ENCODE assay signal across 20 cellular contexts in the genomic region with DNA sequence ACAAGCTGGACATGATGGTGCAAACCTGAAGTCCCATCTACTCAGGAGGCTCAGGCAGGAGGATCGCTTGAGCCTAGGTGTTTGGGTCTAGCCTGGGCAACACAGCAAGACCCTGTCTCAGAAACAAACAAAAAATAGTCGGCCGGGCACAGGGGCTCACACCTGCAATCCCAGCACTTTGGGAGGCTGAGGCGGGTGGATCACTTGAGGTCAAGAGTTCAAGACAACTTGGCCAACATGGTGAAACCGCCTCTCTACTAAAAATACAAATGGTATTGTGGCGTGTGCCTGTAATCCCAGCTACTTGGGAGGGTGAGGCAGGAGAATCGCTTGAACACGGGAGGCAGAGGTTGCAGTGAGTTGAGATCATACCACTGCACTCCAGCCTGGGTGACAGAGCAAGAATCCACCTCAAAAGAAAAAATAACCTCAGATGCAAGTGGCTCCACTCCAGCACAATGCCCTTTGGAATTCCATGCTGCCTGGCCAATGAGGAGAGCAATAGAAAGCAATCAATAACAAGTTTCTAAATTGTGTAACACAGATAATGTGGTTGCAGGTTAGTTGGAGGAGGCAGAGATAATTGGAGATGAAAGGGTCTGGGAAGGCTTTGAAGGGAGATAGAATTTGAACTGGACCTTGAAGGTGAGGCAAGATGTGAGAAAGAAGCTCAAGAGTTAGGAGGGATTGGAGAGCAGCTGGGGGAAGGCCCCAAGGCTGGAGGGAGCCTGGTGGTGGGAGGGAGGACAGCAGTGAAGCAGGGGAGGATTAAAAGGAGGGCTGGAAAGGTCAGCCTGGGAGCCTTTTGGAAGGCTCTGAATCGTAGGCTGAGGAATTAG. TPM values are rescaled to one million over a fixed set of nuclear protein-coding genes. Genes with fewer than 3 reads are reported as not detected.
A peak's percentile ranks its signal among the peaks of the same experiment; 100 is the strongest.
DNase-seq lines count a peak whose midpoint lies in the region; ATAC-seq, FAIRE-seq and TF ChIP-seq lines count a peak whose summit lies in the region.
"Had no signal": no experiment of that assay in that cellular context is flagged by ENCODE, and none has a peak within 500 bp of the region (broad histone marks: within the 10 kb centered on the region; RNA-seq: fewer than 3 reads in every experiment).

No MANE protein-coding gene starts in this region.

- intact Hi-C loops in HCT116 (cut with micrococcal nuclease): no loop called here
- intact Hi-C loops in lower lobe of right lung (cut with DNase I): no loop called here

- DNase-seq in HCT116 (ENCODE audit: low read depth, low spot score) (no peak), astrocyte (ENCODE audit: low read depth) (no peak), lower lobe of right lung (peak; percentile 6), GF-D8 (lab: John Stamatoyannopoulos, UW) (no peak)
- DNase-seq in T-helper 2 cell treated with Interferon-gamma antibody and Interleukin-4, amounts not matched to agents 5 μg/mL and 100 μg/mL, for 36 hours (ENCODE audit: low spot score): no peak
- DNase-seq: activated CD4-positive, CD25-positive, alpha-beta regulatory T cell treated with anti-CD3 and anti-CD28 coated beads, Interleukin-2, amount 50 U/mL, for 72 hours; activated T-cell treated with anti-CD3 and anti-CD28 coated beads, Interleukin-2, amount 50 U/mL, for 4 hours; CD4-positive, CD25-positive, alpha-beta regulatory T cell; NCI-H1417 treated with DMSO at 0.1 percent for 48 hours; NCI-H524 treated with DMSO at 0.1 percent for 48 hours; psoas muscle; stimulated activated CD4-positive, alpha-beta T cell treated with anti-CD3 and anti-CD28 coated beads, Interleukin-2, amount 100 ng/mL, for 48 hours; stimulated activated naive CD4-positive, alpha-beta T cell treated with Interleukin-2 at 50 U/mL for 16 hours; tibial artery had no signal

- H3K4me1 Mint-ChIP-seq in astrocyte (ENCODE audit: low read depth, unreplicated experiment): peaks cover 9% of the 10 kb centered on the region
- peaks cover 9% of the 10 kb centered on the region for H3K4me1 Mint-ChIP-seq in T-helper 2 cell treated with Interferon-gamma antibody and Interleukin-4, amounts not matched to agents 5 μg/mL and 100 μg/mL, for 36 hours (ENCODE audit: low read depth)
- H3K4me1 Mint-ChIP-seq: neural progenitor cell had no signal

- H3K79me2 ChIP-seq in HCT116 (ENCODE audit: insufficient read depth, low read length): peaks cover 3% of the 10 kb centered on the region
- H3K79me2 ChIP-seq in astrocyte (ENCODE audit: insufficient read depth, low read length): no peaks in the 10 kb centered on the region

- FAIRE-seq in astrocyte (lab: Jason Lieb, UNC): no peak
- FAIRE-seq: G401.6 had no signal

- RAD21 ChIA-PET in HCT116 (lab: Charles Lee; ENCODE audit: low non-redundant PET in 1 of 2, low total read pairs in 2 of 2, uncharacterized antibody in 2 of 2, unreplicated experiment in 2 of 2): no interaction called here

- H3K4me2 ChIP-seq in HCT116 (ENCODE audit: low read length) (no peak overlapping the region), astrocyte (ENCODE audit: low read length) (no peak overlapping the region)
- H3K4me2 ChIP-seq: neural progenitor cell had no signal

- TF ChIP-seq CTCF in HCT116 (IDR thresholded peaks at IDR 0.05 in 2 of 3, conservative IDR thresholded peaks at IDR 0.05 in 1 of 3; ENCODE audit: borderline replicate concordance in 1 of 3, insufficient read depth in 1 of 3, low read depth in 2 of 3, low read length in 2 of 3) (no peak), astrocyte (IDR thresholded peaks at IDR 0.05; ENCODE audit: insufficient read depth, low read depth, low read length) (no peak), lower lobe of right lung (IDR thresholded peaks at IDR 0.05) (no peak)

- peak overlapping the region; percentile 27 for H3K27ac Mint-ChIP-seq in astrocyte (ENCODE audit: unreplicated experiment)
- H3K27ac Mint-ChIP-seq in T-helper 2 cell treated with Interferon-gamma antibody and Interleukin-4, amounts not matched to agents 5 μg/mL and 100 μg/mL, for 36 hours: no peak overlapping the region
- H3K27ac Mint-ChIP-seq: activated naive CD8-positive, alpha-beta T cell; CD4-positive, CD25-positive, alpha-beta regulatory T cell; neural progenitor cell had no signal

- H3K27me3 ChIP-seq in HCT116 (ENCODE audit: insufficient read depth, low read length) (no peaks in the 10 kb centered on the region), astrocyte (ENCODE audit: insufficient read depth, low read length) (no peaks in the 10 kb centered on the region), lower lobe of right lung (ENCODE audit: low read depth) (no peaks in the 10 kb centered on the region)
- H3K27me3 ChIP-seq: neural progenitor cell, tibial artery had no signal

- no peaks in the 10 kb centered on the region for H3K27me3 Mint-ChIP-seq in astrocyte (ENCODE audit: low read depth, unreplicated experiment)
- no peaks in the 10 kb centered on the region for H3K27me3 Mint-ChIP-seq in T-helper 2 cell treated with Interferon-gamma antibody and Interleukin-4, amounts not matched to agents 5 μg/mL and 100 μg/mL, for 36 hours (ENCODE audit: low read depth)
- H3K27me3 Mint-ChIP-seq: activated naive CD8-positive, alpha-beta T cell; CD4-positive, CD25-positive, alpha-beta regulatory T cell had no signal

- no peaks in the 10 kb centered on the region for H3K9me2 ChIP-seq in HCT116 (ENCODE audit: insufficient read depth)

- H3K9ac ChIP-seq in HCT116 (ENCODE audit: low read length): no peak overlapping the region
- H3K9ac ChIP-seq in astrocyte (ENCODE audit: low read length): no peak overlapping the region
- H3K9ac ChIP-seq: neural progenitor cell had no signal

- H3K9me3 ChIP-seq in HCT116 (ENCODE audit: control insufficient read depth in 1 of 2, insufficient read depth in 1 of 2, low read depth in 1 of 2, low read length in 2 of 2) (no peaks in the 10 kb centered on the region), astrocyte (ENCODE audit: insufficient read depth, low read depth, low read length) (no peaks in the 10 kb centered on the region), lower lobe of right lung (no peaks in the 10 kb centered on the region)
- H3K9me3 ChIP-seq: psoas muscle, tibial artery had no signal

- CTCF ChIA-PET in HCT116 (lab: Charles Lee): no interaction called here

- no peaks in the 10 kb centered on the region for H4K20me1 ChIP-seq in HCT116 (ENCODE audit: insufficient read depth)
- peaks cover 7% of the 10 kb centered on the region for H4K20me1 ChIP-seq in astrocyte (ENCODE audit: insufficient read depth, low read length)

- no TSS peak for BruUV-seq in HCT116 (replicated peaks; lab: Mats Ljungman, UMichigan)

- H3K9me3 Mint-ChIP-seq in astrocyte (ENCODE audit: unreplicated experiment): no peaks in the 10 kb centered on the region
- H3K9me3 Mint-ChIP-seq in T-helper 2 cell treated with Interferon-gamma antibody and Interleukin-4, amounts not matched to agents 5 μg/mL and 100 μg/mL, for 36 hours: no peaks in the 10 kb centered on the region
- H3K9me3 Mint-ChIP-seq: activated T-cell treated with anti-CD3 and anti-CD28 coated beads, Interleukin-2, amount 50 U/mL, for 4 hours; neural progenitor cell had no signal

- no peak overlapping the region for H3K27ac ChIP-seq in HCT116 (ENCODE audit: low read depth, low read length)
- H3K27ac ChIP-seq in astrocyte (ENCODE audit: low read depth, low read length): no peak overlapping the region
- H3K27ac ChIP-seq in lower lobe of right lung: no peak overlapping the region
- H3K27ac ChIP-seq: neural progenitor cell, psoas muscle, tibial artery had no signal

- H3K36me3 ChIP-seq in HCT116 (ENCODE audit: control insufficient read depth in 1 of 2, insufficient read depth in 2 of 2, low read length in 2 of 2): peaks cover 8 to 17% of the 10 kb centered on the region in 2 experiments; a peak in 3 of 4 replicates
- peaks cover 6% of the 10 kb centered on the region for H3K36me3 ChIP-seq in astrocyte (ENCODE audit: insufficient read depth, low read length)
- H3K36me3 ChIP-seq in lower lobe of right lung: peaks cover 80% of the 10 kb centered on the region
- H3K36me3 ChIP-seq: neural progenitor cell had no signal

- peak overlapping the region; percentile 68 for H3K4me3 Mint-ChIP-seq in astrocyte (ENCODE audit: unreplicated experiment)
- no peak overlapping the region for H3K4me3 Mint-ChIP-seq in T-helper 2 cell treated with Interferon-gamma antibody and Interleukin-4, amounts not matched to agents 5 μg/mL and 100 μg/mL, for 36 hours
- H3K4me3 Mint-ChIP-seq: activated naive CD8-positive, alpha-beta T cell; activated T-cell treated with anti-CD3 and anti-CD28 coated beads, Interleukin-2, amount 50 U/mL, for 4 hours; CD4-positive, CD25-positive, alpha-beta regulatory T cell; neural progenitor cell had no signal

- TF ChIP-seq RAD21 in HCT116 (IDR thresholded peaks at IDR 0.05; ENCODE audit: low read depth): no peak

- POLR2A ChIA-PET in HCT116 (lab: Charles Lee): interaction anchor here (1.1 kb wide), 1 partner anchor 41 kb away, joined by 3 read pairs; no protein-coding TSS in a partner anchor

- no peak overlapping the region for H3K4me3 ChIP-seq in HCT116 (replicated peaks in 1 of 2; ENCODE audit: low read depth in 1 of 2, low read length in 2 of 2)
- H3K4me3 ChIP-seq in astrocyte (ENCODE audit: insufficient read depth, low read depth, low read length): no peak overlapping the region
- no peak overlapping the region for H3K4me3 ChIP-seq in lower lobe of right lung
- H3K4me3 ChIP-seq: neural progenitor cell, psoas muscle, tibial artery had no signal

- H3K36me3 Mint-ChIP-seq in astrocyte (ENCODE audit: low read depth, unreplicated experiment): peaks cover 36% of the 10 kb centered on the region
- peaks cover 42% of the 10 kb centered on the region for H3K36me3 Mint-ChIP-seq in T-helper 2 cell treated with Interferon-gamma antibody and Interleukin-4, amounts not matched to agents 5 μg/mL and 100 μg/mL, for 36 hours (ENCODE audit: low read depth)

- no peak overlapping the region for H2AFZ ChIP-seq in HCT116 (ENCODE audit: low read depth, low read length, poor library complexity, severe bottlenecking)
- H2AFZ ChIP-seq in astrocyte (ENCODE audit: low read depth, low read length): no peak overlapping the region
- H2AFZ ChIP-seq: neural progenitor cell had no signal

- H3K4me1 ChIP-seq in HCT116 (ENCODE audit: control insufficient read depth in 1 of 2, insufficient read depth in 2 of 2, low read length in 2 of 2) (peaks cover 4 to 12% of the 10 kb centered on the region in 2 experiments; a peak in 2 of 4 replicates), astrocyte (ENCODE audit: insufficient read depth, low read length) (peaks cover 4% of the 10 kb centered on the region), lower lobe of right lung (peaks cover 5% of the 10 kb centered on the region)
- H3K4me1 ChIP-seq: neural progenitor cell had no signal

- no peak for TF ChIP-seq POLR2A in HCT116 (IDR thresholded peaks at IDR 0.05; ENCODE audit: borderline replicate concordance, extremely low read depth, insufficient read depth, insufficient read length)

- peak; percentile 55; the same call in 1 of the 2 replicates for ATAC-seq in HCT116
- no peak for ATAC-seq in lower lobe of right lung
- no peak for ATAC-seq in HG02852 (IDR thresholded peaks at IDR 0.05; ENCODE audit: unreplicated experiment)
- ATAC-seq: activated T-cell treated with anti-CD3 and anti-CD28 coated beads, Interleukin-2, amount 50 U/mL, for 4 hours; psoas muscle; SK-N-SH treated with all-trans-retinoic acid at 6 μM for 48 hours had no signal

RNA-seq across cellular contexts. Expression of gene TTC31, which starts 6.0 kb away (rescaled TPM):
- 26.4 TPM for total RNA-seq in HCT116 (2021; ENCODE audit: unreplicated experiment)
- polyA plus RNA-seq in HCT116 (2012): 15.1 and 20.2 TPM in 2 replicates
- 12.0 and 14.1 TPM in 2 replicates for total RNA-seq in astrocyte
- 23.0 TPM for total RNA-seq in lower lobe of right lung

RNA-seq across cellular contexts. Expression of gene CCDC142, which starts 6.1 kb away (rescaled TPM):
- total RNA-seq in HCT116 (2021; ENCODE audit: unreplicated experiment) (15.0 TPM), astrocyte (10.6 and 11.2 TPM in 2 replicates), lower lobe of right lung (20.2 TPM)
- 3.4 and 5.2 TPM in 2 replicates for polyA plus RNA-seq in HCT116 (2012)

RNA-seq across cellular contexts. Expression of gene LBX2, which starts 10.5 kb away (rescaled TPM):
- total RNA-seq in HCT116 (2021; ENCODE audit: unreplicated experiment) (10.1 TPM), astrocyte (0.89 and 1.0 TPM in 2 replicates), lower lobe of right lung (1.5 TPM)
- 5.8 and 6.9 TPM in 2 replicates for polyA plus RNA-seq in HCT116 (2012)
- total RNA-seq: CD4-positive, CD25-positive, alpha-beta regulatory T cell; skeletal muscle tissue had no signal

RNA-seq across cellular contexts. Expression of gene MRPL53, which starts 16.4 kb away (rescaled TPM):
- total RNA-seq in HCT116 (2021; ENCODE audit: unreplicated experiment) (65.4 TPM), astrocyte (48.0 and 50.6 TPM in 2 replicates), lower lobe of right lung (81.3 TPM)
- polyA plus RNA-seq in HCT116 (2012): 64.3 and 68.7 TPM in 2 replicates

RNA-seq across cellular contexts. Expression of gene PCGF1, which starts 18.6 kb away (rescaled TPM):
- total RNA-seq in HCT116 (2021; ENCODE audit: unreplicated experiment) (39.9 TPM), astrocyte (17.8 and 17.9 TPM in 2 replicates), lower lobe of right lung (28.4 TPM)
- polyA plus RNA-seq in HCT116 (2012): 61.5 and 64.4 TPM in 2 replicates
